8 cellular contexts compared by ENCODE assay signal in genomic region chrX:119574394-119575266, GRCh38.
DNase-seq lines count a peak whose midpoint lies in the region; ATAC-seq and TF ChIP-seq lines count a peak whose summit lies in the region.

TSS of gene UBE2A (plus strand) at chrX:119574563. CDS start at chrX:119574712, 149 bp downstream.

- peak within 1 kb of the TSS; percentile 90 for H3K27ac Mint-ChIP-seq in activated naive CD4-positive, alpha-beta T cell treated with anti-CD3 and anti-CD28 coated beads, Interleukin-2, amount 10 ng/mL, durations not matched to agents 7 days and 5 days

- H3K27me3 Mint-ChIP-seq in activated naive CD4-positive, alpha-beta T cell treated with anti-CD3 and anti-CD28 coated beads, Interleukin-2, amount 10 ng/mL, durations not matched to agents 7 days and 5 days, result peaks cover 8% of the 10 kb centered on the region

- peak; percentile 11 for TF ChIP-seq CTCF in GM10248 (IDR thresholded peaks at IDR 0.05; ENCODE audit: control extremely low read depth, extremely low read depth, low read depth, missing control alignments)

- CTCF ChIA-PET in GM10248 (lab: Yijun Ruan, JAX), result interaction anchor here (0.7 to 1.3 kb wide), 3 partner anchors 14 to 66 kb away, joined by 3 to 4 read pairs (median 3); no protein-coding TSS in a partner anchor
- CTCF ChIA-PET in activated naive CD4-positive, alpha-beta T cell treated with anti-CD3 and anti-CD28 coated beads, Interleukin-2, amount 10 ng/mL, durations not matched to agents 7 days and 5 days (lab: Charles Lee), result interaction anchor here (1.0 to 1.3 kb wide), 3 partner anchors 9 to 155 kb away, joined by 3 to 6 read pairs (median 3); no protein-coding TSS in a partner anchor

- H3K36me3 Mint-ChIP-seq in activated naive CD4-positive, alpha-beta T cell treated with anti-CD3 and anti-CD28 coated beads, Interleukin-2, amount 10 ng/mL, durations not matched to agents 7 days and 5 days, result peaks cover 9% of the 10 kb centered on the region

- H3K4me3 Mint-ChIP-seq in activated naive CD4-positive, alpha-beta T cell treated with anti-CD3 and anti-CD28 coated beads, Interleukin-2, amount 10 ng/mL, durations not matched to agents 7 days and 5 days, result peak within 1 kb of the TSS; percentile 90

- H3K27ac ChIP-seq in SK-N-MC, result peak within 1 kb of the TSS; percentile 67; the same call in 1 of the 2 replicates

- peak within 1 kb of the TSS; percentile 93 for H3K9ac ChIP-seq in SK-N-MC (ENCODE audit: insufficient read length)

- no peaks in the 10 kb centered on the region for H3K9me3 Mint-ChIP-seq in activated naive CD4-positive, alpha-beta T cell treated with anti-CD3 and anti-CD28 coated beads, Interleukin-2, amount 10 ng/mL, durations not matched to agents 7 days and 5 days

- POLR2A ChIA-PET in GM10248 (lab: Yijun Ruan, JAX), result interaction anchor here (0.5 to 1.4 kb wide), 6 partner anchors 9 to 81 kb away, joined by 3 to 9 read pairs (median 6); no protein-coding TSS in a partner anchor

- ATAC-seq in HG02588 (IDR thresholded peaks at IDR 0.05; ENCODE audit: unreplicated experiment), result peak; percentile 80

- DNase-seq in GM10248 (ENCODE audit: extremely low spot score) (peak; percentile 92), NCI-H1048 (lab: John Stamatoyannopoulos, UW) (peak; percentile 15), SK-N-MC (ENCODE audit: low read depth, low spot score) (peak; percentile 61), germinal center (ENCODE audit: low spot score) (peak; percentile 91), nucleus accumbens (lab: John Stamatoyannopoulos, UW) (peak in 54 of 56 donors; percentile 14 to 89 (median 68)), superior temporal gyrus (ENCODE audit: extremely low spot score) (peak; percentile 56)
- DNase-seq in activated naive CD4-positive, alpha-beta T cell treated with anti-CD3 and anti-CD28 coated beads, Interleukin-2, amount 10 ng/mL, durations not matched to agents 7 days and 5 days, result peak; percentile 91

- H3K36me3 ChIP-seq in SK-N-MC (ENCODE audit: insufficient read depth, low read length), result peaks cover 16% of the 10 kb centered on the region; the same call in 1 of the 2 replicates

- H3K4me1 Mint-ChIP-seq in activated naive CD4-positive, alpha-beta T cell treated with anti-CD3 and anti-CD28 coated beads, Interleukin-2, amount 10 ng/mL, durations not matched to agents 7 days and 5 days, result peaks cover 27% of the 10 kb centered on the region

- H3K9me3 ChIP-seq in SK-N-MC (ENCODE audit: low read depth, low read length), result no peaks in the 10 kb centered on the region

- peak within 1 kb of the TSS; percentile 86 for H3K4me3 ChIP-seq in SK-N-MC

Comparison
In these comparisons a context has a peak if more than half of its experiments do, and no peak if none do; other contexts are left out.
1. Peak in every context shown above with its lines: DNase-seq, ATAC-seq, H3K4me3 ChIP-seq and H3K27ac ChIP-seq.
2. DNase-seq: peak in every context shown above with its lines; median percentile 92 in GM10248; 91 in activated naive CD4-positive, alpha-beta T cell treated with anti-CD3 and anti-CD28 coated beads, Interleukin-2, amount 10 ng/mL, durations not matched to agents 7 days and 5 days; 91 in germinal center; 68 in nucleus accumbens; 61 in SK-N-MC; 56 in superior temporal gyrus; 15 in NCI-H1048.